In the genomic region with DNA sequence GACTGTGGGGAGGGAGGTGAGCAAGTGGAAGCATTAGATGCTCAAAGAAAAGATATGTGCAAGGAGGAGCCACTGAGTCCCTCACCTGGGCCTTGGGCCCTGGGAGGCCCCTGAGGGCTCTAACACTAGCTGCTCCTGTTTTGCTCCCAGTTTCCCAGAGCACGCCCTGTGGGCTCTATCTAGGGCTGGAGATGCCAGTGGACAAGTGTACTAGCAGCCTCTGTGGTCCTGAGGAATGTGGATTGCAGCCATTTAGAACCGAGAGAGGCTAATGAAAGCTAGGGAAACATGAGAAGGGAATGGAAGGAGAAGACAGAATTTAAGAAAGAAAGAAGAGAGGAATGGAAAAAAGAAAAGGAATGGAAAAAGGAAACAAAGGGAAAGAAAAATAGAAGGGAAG, we compare ENCODE assay signal across 14 cellular contexts. TPM values are rescaled to one million over a fixed set of nuclear protein-coding genes. Genes with fewer than 3 reads are reported as not detected.
DNase-seq lines count a peak whose midpoint lies in the region; ATAC-seq, FAIRE-seq and TF ChIP-seq lines count a peak whose summit lies in the region.
"Had no signal": no experiment of that assay in that cellular context is flagged by ENCODE, and none has a peak within 500 bp of the region (broad histone marks: within the 10 kb centered on the region; RNA-seq: fewer than 3 reads in every experiment).

No MANE protein-coding gene starts in this region.

- H2AK5ac ChIP-seq in H1 (ENCODE audit: low read depth, low read length), result no peak overlapping the region

- H3K9ac ChIP-seq in H1 (replicated peaks in 1 of 4; ENCODE audit: extremely low read depth in 1 of 4, low read depth in 3 of 4, low read length in 3 of 4), result no peak overlapping the region
- H3K9ac ChIP-seq: BLaER1 treated with 17β-estradiol and CSF1 and Interleukin-3, amounts not matched to agents 10 nM and 100 nM had no signal

- no peak overlapping the region for H3K4me3 Mint-ChIP-seq in T-helper 1 cell treated with Interleukin-12 subunit alpha and Interleukin-12 subunit beta and Interleukin-4 antibody, amounts not matched to agents 30 μg/mL and 1 μg/mL, for 36 hours
- peak overlapping the region in 2 of 3 experiments; percentile 12 to 46 for H3K4me3 Mint-ChIP-seq in nephron
- H3K4me3 Mint-ChIP-seq in natural killer cell treated with Interleukin-12 subunit alpha and Interleukin-12 subunit beta and Interleukin-15 and Interleukin-18, amount 100 ng/mL, for 72 hours, result no peak overlapping the region

- H2AFZ ChIP-seq in H1 (ENCODE audit: low read length), result no peak overlapping the region

- no peak for TF ChIP-seq CTCF in H1 (IDR thresholded peaks at IDR 0.05; ENCODE audit: control extremely low read depth in 1 of 3, insufficient read depth in 1 of 3, low read depth in 1 of 3, low read length in 3 of 3)
- TF ChIP-seq CTCF in nephron (IDR thresholded peaks at IDR 0.05; ENCODE audit: unreplicated experiment in 3 of 3), result no peak

- H2BK120ac ChIP-seq in H1 (replicated peaks; ENCODE audit: low read depth, low read length), result no peak overlapping the region

- no peak overlapping the region for H3K4ac ChIP-seq in H1 (replicated peaks; ENCODE audit: insufficient read length, low read depth, low read length)

- peaks cover 10 to 33% (median 12%) of the 10 kb centered on the region in 4 experiments for H3K4me1 ChIP-seq in H1 (replicated peaks in 1 of 4; ENCODE audit: control insufficient read depth in 3 of 4, insufficient read depth in 4 of 4, low read length in 3 of 4)

- H3K9me3 ChIP-seq in H1 (ENCODE audit: insufficient read depth in 2 of 2, low read depth in 1 of 2, low read length in 1 of 2), result no peaks in the 10 kb centered on the region

- H3K4me3 ChIP-seq in H1 (ENCODE audit: extremely low read depth in 1 of 4, insufficient read depth in 2 of 4, low read depth in 3 of 4, low read length in 4 of 4), result no peak overlapping the region
- H3K4me3 ChIP-seq: BLaER1 treated with 17β-estradiol and CSF1 and Interleukin-3, amounts not matched to agents 10 nM and 100 nM had no signal

- H3K27ac ChIP-seq in H1 (ENCODE audit: low read depth, low read length), result no peak overlapping the region
- H3K27ac ChIP-seq: 22Rv1; BLaER1 treated with 17β-estradiol and CSF1 and Interleukin-3, amounts not matched to agents 10 nM and 100 nM had no signal

- peak overlapping the region in 1 of 2 experiments; percentile 85; a peak in 1 of 4 replicates for H3K4me2 ChIP-seq in H1 (ENCODE audit: insufficient read depth in 1 of 2, low read depth in 2 of 2, low read length in 2 of 2)

- peaks cover 4% of the 10 kb centered on the region for H3K9me3 Mint-ChIP-seq in T-helper 1 cell treated with Interleukin-12 subunit alpha and Interleukin-12 subunit beta and Interleukin-4 antibody, amounts not matched to agents 30 μg/mL and 1 μg/mL, for 36 hours
- H3K9me3 Mint-ChIP-seq in nephron, result no peaks in the 10 kb centered on the region
- peaks cover 3% of the 10 kb centered on the region for H3K9me3 Mint-ChIP-seq in natural killer cell treated with Interleukin-12 subunit alpha and Interleukin-12 subunit beta and Interleukin-15 and Interleukin-18, amount 100 ng/mL, for 72 hours

- H2BK15ac ChIP-seq in H1 (ENCODE audit: low read length), result no peak overlapping the region

- no peak overlapping the region for H4K5ac ChIP-seq in H1 (ENCODE audit: insufficient read length, low read depth, low read length)

- H3K79me2 ChIP-seq in H1 (ENCODE audit: control insufficient read depth in 1 of 2, insufficient read depth in 2 of 2, low read length in 2 of 2), result no peaks in the 10 kb centered on the region

- TF ChIP-seq RAD21 in H1 (IDR thresholded peaks at IDR 0.05 in 1 of 2, conservative IDR thresholded peaks at IDR 0.05 in 1 of 2; ENCODE audit: low read depth in 2 of 2, low read length in 2 of 2), result no peak

- ATAC-seq in HG03521 (IDR thresholded peaks at IDR 0.05; ENCODE audit: unreplicated experiment), result no peak
- no peak for ATAC-seq in natural killer cell treated with Interleukin-12 subunit alpha and Interleukin-12 subunit beta and Interleukin-15 and Interleukin-18, amount 100 ng/mL, for 72 hours
- ATAC-seq: HCT116 had no signal

- no peaks in the 10 kb centered on the region for H3K36me3 ChIP-seq in H1 (ENCODE audit: control insufficient read depth in 2 of 4, insufficient read depth in 4 of 4, low read length in 3 of 4)
- H3K36me3 ChIP-seq: BLaER1 treated with 17β-estradiol and CSF1 and Interleukin-3, amounts not matched to agents 10 nM and 100 nM had no signal

- no peak overlapping the region for H3K14ac ChIP-seq in H1 (ENCODE audit: insufficient read length)

- peaks cover 3% of the 10 kb centered on the region for H3K4me1 Mint-ChIP-seq in T-helper 1 cell treated with Interleukin-12 subunit alpha and Interleukin-12 subunit beta and Interleukin-4 antibody, amounts not matched to agents 30 μg/mL and 1 μg/mL, for 36 hours (ENCODE audit: low read depth)
- peaks cover 46% of the 10 kb centered on the region for H3K4me1 Mint-ChIP-seq in nephron
- H3K4me1 Mint-ChIP-seq in natural killer cell treated with Interleukin-12 subunit alpha and Interleukin-12 subunit beta and Interleukin-15 and Interleukin-18, amount 100 ng/mL, for 72 hours (ENCODE audit: low read depth in 2 of 2), result peaks cover 8 to 10% of the 10 kb centered on the region in 2 donors

- no peak overlapping the region for H3K18ac ChIP-seq in H1 (ENCODE audit: extremely low read depth, low read length)

- H2BK12ac ChIP-seq in H1 (ENCODE audit: low read depth, low read length), result no peak overlapping the region

- no peak overlapping the region for H4K91ac ChIP-seq in H1 (replicated peaks; ENCODE audit: insufficient read length, low read length)

- TF ChIP-seq EP300 in H1 (IDR thresholded peaks at IDR 0.05; ENCODE audit: borderline replicate concordance in 1 of 2, low read depth in 2 of 2, low read length in 2 of 2), result no peak

- H3K56ac ChIP-seq in H1 (replicated peaks; ENCODE audit: insufficient read length, low read depth, low read length), result no peak overlapping the region

- H3K36me3 Mint-ChIP-seq in T-helper 1 cell treated with Interleukin-12 subunit alpha and Interleukin-12 subunit beta and Interleukin-4 antibody, amounts not matched to agents 30 μg/mL and 1 μg/mL, for 36 hours (ENCODE audit: low read depth), result peaks cover 4% of the 10 kb centered on the region
- no peaks in the 10 kb centered on the region for H3K36me3 Mint-ChIP-seq in nephron (ENCODE audit: low read depth)
- H3K36me3 Mint-ChIP-seq in natural killer cell treated with Interleukin-12 subunit alpha and Interleukin-12 subunit beta and Interleukin-15 and Interleukin-18, amount 100 ng/mL, for 72 hours, result peaks cover 14% of the 10 kb centered on the region
- H3K36me3 Mint-ChIP-seq: CD4-positive, CD25-positive, alpha-beta regulatory T cell had no signal

- H4K8ac ChIP-seq in H1 (ENCODE audit: extremely low read depth, insufficient read depth, low read length), result no peak overlapping the region

- no peak overlapping the region for H2BK20ac ChIP-seq in H1 (ENCODE audit: low read length)

- FAIRE-seq in H1 (lab: Jason Lieb, UNC), result no peak
- FAIRE-seq: H54 had no signal

- H3K27ac Mint-ChIP-seq in T-helper 1 cell treated with Interleukin-12 subunit alpha and Interleukin-12 subunit beta and Interleukin-4 antibody, amounts not matched to agents 30 μg/mL and 1 μg/mL, for 36 hours, result peak overlapping the region; percentile 49
- no peak overlapping the region for H3K27ac Mint-ChIP-seq in nephron
- no peak overlapping the region for H3K27ac Mint-ChIP-seq in natural killer cell treated with Interleukin-12 subunit alpha and Interleukin-12 subunit beta and Interleukin-15 and Interleukin-18, amount 100 ng/mL, for 72 hours
- H3K27ac Mint-ChIP-seq: CD4-positive, CD25-positive, alpha-beta regulatory T cell had no signal

- H2BK5ac ChIP-seq in H1 (ENCODE audit: low read depth, low read length), result no peak overlapping the region

- peaks cover 100% of the 10 kb centered on the region in 4 experiments for H3K27me3 ChIP-seq in H1 (replicated peaks in 1 of 4; ENCODE audit: control insufficient read depth in 3 of 4, extremely low read depth in 1 of 4, insufficient read depth in 3 of 4, low read length in 3 of 4)

- no peaks in the 10 kb centered on the region; the same call in 1 of the 2 replicates for H3K23me2 ChIP-seq in H1 (ENCODE audit: low read depth, low read length)

- TF ChIP-seq POLR2A in H1 (IDR thresholded peaks at IDR 0.05; ENCODE audit: control extremely low read depth in 1 of 2, low read depth in 2 of 2, low read length in 2 of 2), result no peak

- no peak overlapping the region for H3K23ac ChIP-seq in H1 (ENCODE audit: insufficient read length)

- POLR2A ChIA-PET in H1 (lab: Charles Lee; ENCODE audit: partially characterized antibody), result interaction anchor here (0.8 to 1.4 kb wide), 2 partner anchors 9 to 14 kb away, joined by 5 read pairs; no protein-coding TSS in a partner anchor

- peaks cover 84% of the 10 kb centered on the region for H3K27me3 Mint-ChIP-seq in T-helper 1 cell treated with Interleukin-12 subunit alpha and Interleukin-12 subunit beta and Interleukin-4 antibody, amounts not matched to agents 30 μg/mL and 1 μg/mL, for 36 hours (ENCODE audit: low read depth)
- H3K27me3 Mint-ChIP-seq in nephron (ENCODE audit: low read depth), result peaks cover 98% of the 10 kb centered on the region
- peaks cover 55 to 78% of the 10 kb centered on the region in 2 donors for H3K27me3 Mint-ChIP-seq in natural killer cell treated with Interleukin-12 subunit alpha and Interleukin-12 subunit beta and Interleukin-15 and Interleukin-18, amount 100 ng/mL, for 72 hours

- 64% methylated on average over 2 of the region's 2 CpGs; no CpG with 5 or more reads in 1 of the 2 experiments for WGBS in H1 (ENCODE audit: extremely low coverage in 1 of 2, insufficient coverage in 1 of 2, insufficient read length in 1 of 2, insufficient replicate concordance in 2 of 2, low coverage in 1 of 2, low lambda C conversion rate in 2 of 2, missing lambda C conversion rate in 1 of 2), 2 experiments

- DNase-seq in T-helper 1 cell, result no peak
- no peak for DNase-seq in H1 (ENCODE audit: low read depth in 1 of 2, low spot score in 2 of 2)
- DNase-seq in LoVo (ENCODE audit: low spot score), result no peak
- DNase-seq in globus pallidus (ENCODE audit: low spot score), result no peak
- DNase-seq in natural killer cell treated with Interleukin-12 subunit alpha and Interleukin-12 subunit beta and Interleukin-15 and Interleukin-18, amount 100 ng/mL, for 72 hours (ENCODE audit: low spot score), result no peak
- DNase-seq: CD4-positive, CD25-positive, alpha-beta regulatory T cell; DMS53 had no signal

- H4K20me1 ChIP-seq in H1 (replicated peaks in 1 of 2; ENCODE audit: control insufficient read depth in 1 of 2, insufficient read depth in 2 of 2, low read length in 2 of 2), result peaks cover 7 to 28% of the 10 kb centered on the region in 2 experiments
- H4K20me1 ChIP-seq: BLaER1 treated with 17β-estradiol and CSF1 and Interleukin-3, amounts not matched to agents 10 nM and 100 nM had no signal

- CTCF ChIA-PET in H1 (lab: Charles Lee; ENCODE audit: partially characterized antibody), result interaction anchor here (1.3 to 2.6 kb wide), 3 partner anchors 8 to 13 kb away, joined by 3 to 8 read pairs (median 3); no protein-coding TSS in a partner anchor

- H3K79me1 ChIP-seq in H1 (ENCODE audit: low read depth, low read length), result no peaks in the 10 kb centered on the region

RNA-seq across cellular contexts. Expression of a gene that starts 10.0 kb away (rescaled TPM):
- total RNA-seq in H1 (2021; fragmentation: NEBNext Ultra II Directional; extraction: Animal tissue kit (Norgen Biotek cat#: 25700)), result 0.24 and 0.42 TPM in 2 replicates
- polyA plus RNA-seq in H1 (2011; rRNA removed), result 0.09 and 0.14 TPM in 2 replicates
- 0.14 TPM for polyA plus RNA-seq in H1 (2011; cell fraction: cytosol; rRNA removed)
- polyA plus RNA-seq in H1 (2011; cell fraction: nucleus; rRNA removed), result 0.19 TPM
- 0.04 to 0.13 TPM (median 0.10 TPM) in 3 of 4 replicates, not detected in the other for polyA plus RNA-seq in H1 (2012, experiment 1 of 2)
- polyA plus RNA-seq in H1 (2012, experiment 2 of 2), result not detected
- polyA plus RNA-seq in H1 (2013, experiment 1 of 2), result 0.12 TPM
- 0.11 TPM for polyA plus RNA-seq in H1 (2013, experiment 2 of 2)
- 0.22 and 0.35 TPM in 2 replicates for polyA minus RNA-seq in H1 (2011; rRNA and poly(A)+ RNA removed)
- not detected for polyA minus RNA-seq in H1 (2011; cell fraction: cytosol; rRNA and poly(A)+ RNA removed)
- 0.40 TPM for polyA minus RNA-seq in H1 (2011; cell fraction: nucleus; rRNA and poly(A)+ RNA removed)
- total RNA-seq in natural killer cell treated with Interleukin-12 subunit alpha and Interleukin-12 subunit beta and Interleukin-15 and Interleukin-18, amount 100 ng/mL, for 72 hours, result not detected
- total RNA-seq: CD4-positive, CD25-positive, alpha-beta regulatory T cell had no signal
- polyA plus RNA-seq: CD4-positive, CD25-positive, alpha-beta regulatory T cell had no signal

Comparison
In these comparisons a context has a peak if more than half of its experiments do, and no peak if none do; other contexts are left out.
1. H3K4me3 Mint-ChIP-seq: peak in nephron (2 of 3); none in T-helper 1 cell treated with Interleukin-12 subunit alpha and Interleukin-12 subunit beta and Interleukin-4 antibody, amounts not matched to agents 30 μg/mL and 1 μg/mL, for 36 hours (single experiment) and natural killer cell treated with Interleukin-12 subunit alpha and Interleukin-12 subunit beta and Interleukin-15 and Interleukin-18, amount 100 ng/mL, for 72 hours (single experiment).